Comparison of ENCODE assay signal across 1 cellular context in the genomic region with DNA sequence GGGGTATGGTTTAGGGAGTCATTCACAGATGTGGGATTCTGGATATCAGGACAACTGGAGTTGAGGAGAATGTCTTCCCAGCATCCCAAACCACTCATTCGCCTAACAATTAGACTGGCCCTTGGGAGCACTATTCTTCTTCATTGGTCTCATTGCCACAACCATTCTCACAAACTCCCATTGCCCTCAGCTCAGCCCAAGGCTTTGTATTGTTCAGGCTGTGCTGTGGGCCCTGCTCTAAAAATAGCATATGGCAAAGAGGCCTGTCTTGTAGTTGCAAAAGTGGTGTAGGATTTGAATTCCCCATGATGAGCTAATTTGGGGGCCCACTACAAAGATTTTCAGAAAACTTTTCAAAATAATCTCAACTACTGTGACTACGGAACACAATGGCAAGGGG.
TF ChIP-seq lines count a peak whose summit lies in the region.

No MANE protein-coding gene starts in this region.

TF ChIP-seq in WTC11, 78 proteins besides CTCF, POLR2A, EP300 and RAD21 (continued from another document):
- TF ChIP-seq E2F4 (CRISPR knock-in tag; IDR thresholded peaks at IDR 0.05; ENCODE audit: borderline replicate concordance, low read depth) (no peak), TP53 (CRISPR knock-in tag; IDR thresholded peaks at IDR 0.05) (no peak)
